23 cellular contexts compared by ENCODE assay signal in genomic region chr3:86420990-86421739, GRCh38.
"Had no signal": no experiment of that assay in that cellular context is flagged by ENCODE, and none has a peak within 500 bp of the region (broad histone marks: within the 10 kb centered on the region; RNA-seq: fewer than 3 reads in every experiment).

No MANE protein-coding gene starts in this region.

- DNase-seq: activated CD4-positive, alpha-beta memory T cell treated with anti-CD3 and anti-CD28 coated beads for 36 hours; activated CD4-positive, alpha-beta T cell treated with anti-CD3 and anti-CD28 coated beads for 4 hours; activated CD4-positive, CD25-positive, alpha-beta regulatory T cell; activated effector memory CD4-positive, alpha-beta T cell treated with Interleukin-2 at 50 U/mL for 16 hours; activated naive CD4-positive, alpha-beta T cell treated with anti-CD3 and anti-CD28 coated beads for 36 hours; activated naive CD8-positive, alpha-beta T cell treated with anti-CD3 and anti-CD28 coated beads, Interleukin-2, amount 10 ng/mL, durations not matched to agents 7 days and 5 days; activated T-cell treated with anti-CD3 and anti-CD28 coated beads, Interleukin-2, amount 50 U/mL, for 48 hours; amniotic stem cell; heart left ventricle; kidney glomerular epithelial cell; left ventricle myocardium inferior; nephron progenitor cell; occipital lobe; small intestine; stimulated activated CD4-positive, alpha-beta T cell treated with anti-CD3 and anti-CD28 coated beads, Interleukin-2, amount 100 ng/mL, for 24 hours; stimulated activated naive B cell treated with anti-CD40 and anti-IgM and Interleukin-4, amounts not matched to agents 10 μg/mL and 1 μg/mL and 100 μg/mL, for 72 hours; T1000; transverse colon had no signal

- H3K36me3 ChIP-seq: breast epithelium, gastroesophageal sphincter, heart left ventricle, left ventricle myocardium inferior, transverse colon had no signal

- H3K9me3 ChIP-seq: transverse colon had no signal

- H3K4me3 ChIP-seq: breast epithelium, coronary artery, gastroesophageal sphincter, heart left ventricle, left ventricle myocardium inferior, transverse colon had no signal

- H3K27ac ChIP-seq: breast epithelium, coronary artery, epithelial cell of prostate, gastroesophageal sphincter, heart left ventricle, left ventricle myocardium inferior, transverse colon had no signal

- H3K27me3 ChIP-seq: breast epithelium, gastroesophageal sphincter, heart left ventricle, transverse colon had no signal

- H3K4me1 ChIP-seq: breast epithelium, gastroesophageal sphincter, heart left ventricle, left ventricle myocardium inferior, transverse colon had no signal

- ATAC-seq: gastroesophageal sphincter; heart left ventricle; sciatic nerve; stimulated activated naive B cell treated with anti-CD40 and anti-IgM and Interleukin-4, amounts not matched to agents 10 μg/mL and 1 μg/mL and 100 μg/mL, for 72 hours had no signal
